In genomic region chr11:69828276-69828970, GRCh38 we compare ENCODE assay signal across 13 cellular contexts. TPM values are rescaled to one million over a fixed set of nuclear protein-coding genes. Genes with fewer than 3 reads are reported as not detected.
"Had no signal": no experiment of that assay in that cellular context is flagged by ENCODE, and none has a peak within 500 bp of the region (broad histone marks: within the 10 kb centered on the region; RNA-seq: fewer than 3 reads in every experiment).

No MANE protein-coding gene starts in this region.

- ATAC-seq: activated CD8-positive, alpha-beta T cell treated with anti-CD3 and anti-CD28 coated beads for 36 hours; naive thymus-derived CD4-positive, alpha-beta T cell; T-cell had no signal

- H3K4me1 ChIP-seq: adrenal gland, vagina had no signal

- H3K9me3 ChIP-seq: adrenal gland, vagina had no signal

- H3K27ac ChIP-seq: adrenal gland, hepatocyte, vagina had no signal

- DNase-seq: activated CD8-positive, alpha-beta T cell treated with anti-CD3 and anti-CD28 coated beads for 36 hours; activated naive CD4-positive, alpha-beta T cell treated with anti-CD3 and anti-CD28 coated beads, Interleukin-2, amount 50 U/mL, for 16 hours; adrenal gland; central memory CD4-positive, alpha-beta T cell; kidney glomerular epithelial cell; naive thymus-derived CD4-positive, alpha-beta T cell; occipital lobe; T-cell; T1000 had no signal

- H3K27me3 ChIP-seq: hepatocyte, vagina had no signal

- H3K79me2 ChIP-seq: hepatocyte had no signal

- H3K4me3 ChIP-seq: adrenal gland, hepatocyte, lung, vagina had no signal

- H3K4me2 ChIP-seq: hepatocyte had no signal

- H3K36me3 ChIP-seq: adrenal gland, vagina had no signal

- H2AFZ ChIP-seq: hepatocyte had no signal

RNA-seq across cellular contexts. Expression of gene FGF3, which starts 9.2 kb away (rescaled TPM):
- total RNA-seq: activated CD8-positive, alpha-beta T cell treated with anti-CD3 and anti-CD28 coated beads for 36 hours; adrenal gland; hepatocyte; lung; naive thymus-derived CD4-positive, alpha-beta T cell; occipital lobe; pulmonary artery endothelial cell; T-cell; vagina had no signal

RNA-seq across cellular contexts. Expression of gene FGF4, which starts 53.3 kb away (rescaled TPM):
- total RNA-seq: activated CD8-positive, alpha-beta T cell treated with anti-CD3 and anti-CD28 coated beads for 36 hours; adrenal gland; hepatocyte; lung; naive thymus-derived CD4-positive, alpha-beta T cell; occipital lobe; pulmonary artery endothelial cell; T-cell; vagina had no signal
